ENCODE assay signal across 8 cellular contexts in genomic region chrX:36898301-36898700, GRCh38.
A peak's percentile ranks its signal among the peaks of the same experiment; 100 is the strongest.
DNase-seq lines count a peak whose midpoint lies in the region; ATAC-seq and TF ChIP-seq lines count a peak whose summit lies in the region.

No MANE protein-coding gene starts in this region.

- no peak overlapping the region for H2AFZ ChIP-seq in HCT116 (ENCODE audit: low read depth, low read length, poor library complexity, severe bottlenecking)

- no peaks in the 10 kb centered on the region for H3K9me2 ChIP-seq in HCT116 (ENCODE audit: insufficient read depth)

- H3K9me3 ChIP-seq in HCT116 (ENCODE audit: control insufficient read depth in 1 of 2, insufficient read depth in 1 of 2, low read depth in 1 of 2, low read length in 2 of 2) = no peaks in the 10 kb centered on the region
- no peaks in the 10 kb centered on the region for H3K9me3 ChIP-seq in liver (ENCODE audit: control insufficient read depth in 4 of 4, low read length in 3 of 4)
- H3K9me3 ChIP-seq in CD8-positive, alpha-beta memory T cell (ENCODE audit: low read length) = no peaks in the 10 kb centered on the region

- no peak for TF ChIP-seq POLR2A in HCT116 (IDR thresholded peaks at IDR 0.05; ENCODE audit: borderline replicate concordance, extremely low read depth, insufficient read depth, insufficient read length)

- intact Hi-C loops in HCT116 (cut with micrococcal nuclease) = no loop called here

- H3K36me3 Mint-ChIP-seq in CD8-positive, alpha-beta memory T cell = no peaks in the 10 kb centered on the region

- CTCF ChIA-PET in HCT116 (lab: Charles Lee) (no interaction called here), RWPE1 (lab: Yijun Ruan, JAX) (no interaction called here)
- CTCF ChIA-PET in CD8-positive, alpha-beta memory T cell (lab: Charles Lee) = no interaction called here

- H3K27me3 Mint-ChIP-seq in CD8-positive, alpha-beta memory T cell = peaks cover 0 to 5% of the 10 kb centered on the region in 2 donors

- TF ChIP-seq RAD21 in HCT116 (IDR thresholded peaks at IDR 0.05; ENCODE audit: low read depth) (peak; percentile 26), liver (IDR thresholded peaks at IDR 0.05) (peak; percentile 64 to 78)

- RAD21 ChIA-PET in HCT116 (lab: Charles Lee; ENCODE audit: low non-redundant PET in 1 of 2, low total read pairs in 2 of 2, uncharacterized antibody in 2 of 2, unreplicated experiment in 2 of 2) = no interaction called here

- H3K4me2 ChIP-seq in HCT116 (ENCODE audit: low read length) = no peak overlapping the region

- H3K4me1 ChIP-seq in HCT116 (ENCODE audit: control insufficient read depth in 1 of 2, insufficient read depth in 2 of 2, low read length in 2 of 2) (no peaks in the 10 kb centered on the region), liver (ENCODE audit: control insufficient read depth in 4 of 4, insufficient read depth in 4 of 4, low read length in 3 of 4) (no peaks in the 10 kb centered on the region)
- no peaks in the 10 kb centered on the region for H3K4me1 ChIP-seq in CD8-positive, alpha-beta memory T cell (ENCODE audit: insufficient read depth, low read length)

- H3K9ac ChIP-seq in HCT116 (ENCODE audit: low read length) = no peak overlapping the region
- H3K9ac ChIP-seq in liver (ENCODE audit: low read depth in 1 of 2, low read length in 2 of 2) = no peak overlapping the region

- H3K9me3 Mint-ChIP-seq in CD8-positive, alpha-beta memory T cell = peaks cover 0 to 1% (median 0%) of the 10 kb centered on the region in 5 donors

- H3K36me3 ChIP-seq in HCT116 (ENCODE audit: control insufficient read depth in 1 of 2, insufficient read depth in 2 of 2, low read length in 2 of 2) (no peaks in the 10 kb centered on the region), liver (ENCODE audit: control insufficient read depth in 4 of 4, insufficient read depth in 3 of 4, low read depth in 1 of 4, low read length in 3 of 4) (no peaks in the 10 kb centered on the region)
- no peaks in the 10 kb centered on the region for H3K36me3 ChIP-seq in CD8-positive, alpha-beta memory T cell (ENCODE audit: insufficient read depth, low read length)

- H3K4me3 ChIP-seq in HCT116 (replicated peaks in 1 of 2; ENCODE audit: low read depth in 1 of 2, low read length in 2 of 2) (no peak overlapping the region), liver (ENCODE audit: low read depth in 1 of 3, low read length in 3 of 3) (no peak overlapping the region)
- H3K4me3 ChIP-seq in CD8-positive, alpha-beta memory T cell (ENCODE audit: low read length) = no peak overlapping the region

- BruUV-seq in HCT116 (replicated peaks; lab: Mats Ljungman, UMichigan) = no TSS peak

- no peaks in the 10 kb centered on the region for H3K4me1 Mint-ChIP-seq in CD8-positive, alpha-beta memory T cell

- ATAC-seq in HCT116 (peak; percentile 72), HG02763 (IDR thresholded peaks at IDR 0.05; ENCODE audit: unreplicated experiment) (no peak)

- H3K27me3 ChIP-seq in HCT116 (ENCODE audit: insufficient read depth, low read length) (no peaks in the 10 kb centered on the region), liver (ENCODE audit: control insufficient read depth in 4 of 4, insufficient read depth in 4 of 4, low read length in 3 of 4) (no peaks in the 10 kb centered on the region)
- no peaks in the 10 kb centered on the region for H3K27me3 ChIP-seq in CD8-positive, alpha-beta memory T cell (ENCODE audit: insufficient read depth, low read length, poor library complexity, severe bottlenecking)

- H3K27ac ChIP-seq in HCT116 (ENCODE audit: low read depth, low read length) = no peak overlapping the region
- no peak overlapping the region for H3K27ac ChIP-seq in RWPE1
- no peak overlapping the region for H3K27ac ChIP-seq in liver (ENCODE audit: low read depth in 1 of 2, low read length in 2 of 2)
- no peak overlapping the region for H3K27ac ChIP-seq in CD8-positive, alpha-beta memory T cell (ENCODE audit: low read depth, low read length)

- DNase-seq in GM10266 (ENCODE audit: extremely low spot score) (no peak), HCT116 (ENCODE audit: low read depth, low spot score) (no peak), RWPE1 (ENCODE audit: low spot score) (no peak), NCI-H187 treated with DMSO at 0.1 percent for 48 hours (lab: John Stamatoyannopoulos, UW) (no peak), NCI-H2029 (lab: John Stamatoyannopoulos, UW) (no peak)
- DNase-seq in CD8-positive, alpha-beta memory T cell = no peak

- POLR2A ChIA-PET in HCT116 (lab: Charles Lee) = no interaction called here
- POLR2A ChIA-PET in RWPE1 (lab: Yijun Ruan, JAX; ENCODE audit: low non-redundant PET) = no interaction called here
- POLR2A ChIA-PET in CD8-positive, alpha-beta memory T cell (lab: Charles Lee) = no interaction called here

- H3K79me2 ChIP-seq in HCT116 (ENCODE audit: insufficient read depth, low read length) = no peaks in the 10 kb centered on the region

- no peak overlapping the region for H3K4me3 Mint-ChIP-seq in CD8-positive, alpha-beta memory T cell

- H3K27ac Mint-ChIP-seq in CD8-positive, alpha-beta memory T cell = no peak overlapping the region

- H4K20me1 ChIP-seq in HCT116 (ENCODE audit: insufficient read depth) = no peaks in the 10 kb centered on the region

- WGBS in liver = 24% methylated on average over 3 of the region's 3 CpGs

- peak; percentile 27 for TF ChIP-seq CTCF in GM10266 (IDR thresholded peaks at IDR 0.05; ENCODE audit: control insufficient read depth, insufficient read depth, low read depth, missing control alignments)
- TF ChIP-seq CTCF in HCT116 (IDR thresholded peaks at IDR 0.05 in 2 of 3, conservative IDR thresholded peaks at IDR 0.05 in 1 of 3; ENCODE audit: borderline replicate concordance in 1 of 3, insufficient read depth in 1 of 3, low read depth in 2 of 3, low read length in 2 of 3) = peak in 2 of 3 experiments; percentile 44 to 49; a peak in 4 of 6 replicates
- 0 out of 2 replicates have a peak, but pooled peaks have one; percentile 9 for TF ChIP-seq CTCF in RWPE1 (conservative IDR thresholded peaks at IDR 0.05; ENCODE audit: low read depth)
- peak; percentile 50 for TF ChIP-seq CTCF in liver (IDR thresholded peaks at IDR 0.05; ENCODE audit: low read depth, low read length, missing input control)

TF ChIP-seq in HCT116, 20 proteins besides CTCF, POLR2A, EP300 and RAD21 (continues in another document):
- TF ChIP-seq ZFX (IDR thresholded peaks at IDR 0.05) (no peak), ELF1 (IDR thresholded peaks at IDR 0.05; ENCODE audit: borderline replicate concordance, low read depth) (no peak), FOSL1 (IDR thresholded peaks at IDR 0.05; ENCODE audit: low read depth) (no peak), CBX3 (IDR thresholded peaks at IDR 0.05; ENCODE audit: low read depth) (no peak), ZNF274 (IDR thresholded peaks at IDR 0.05; ENCODE audit: low read depth, low read length) (no peak), TCF7L2 (IDR thresholded peaks at IDR 0.05; ENCODE audit: borderline replicate concordance, extremely low read depth, insufficient read depth, insufficient read length) (no peak), EZH2phosphoT487 (IDR thresholded peaks at IDR 0.05; ENCODE audit: borderline replicate concordance) (no peak), SP1 (IDR thresholded peaks at IDR 0.05; ENCODE audit: low read depth) (no peak)
- TF ChIP-seq, protein P1, sequence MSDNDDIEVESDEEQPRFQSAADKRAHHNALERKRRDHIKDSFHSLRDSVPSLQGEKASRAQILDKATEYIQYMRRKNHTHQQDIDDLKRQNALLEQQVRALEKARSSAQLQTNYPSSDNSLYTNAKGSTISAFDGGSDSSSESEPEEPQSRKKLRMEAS (IDR thresholded peaks at IDR 0.05) = no peak

TF ChIP-seq in liver, 16 proteins besides CTCF, POLR2A, EP300 and RAD21 (continues in another document):
- TF ChIP-seq, protein P1 (IDR thresholded peaks at IDR 0.05) = no peak
- no peak for TF ChIP-seq JUND (IDR thresholded peaks at IDR 0.05)
- TF ChIP-seq GABPA (IDR thresholded peaks at IDR 0.05 in 1 of 2, conservative IDR thresholded peaks at IDR 0.05 in 1 of 2) = no peak
- TF ChIP-seq, protein P2, sequence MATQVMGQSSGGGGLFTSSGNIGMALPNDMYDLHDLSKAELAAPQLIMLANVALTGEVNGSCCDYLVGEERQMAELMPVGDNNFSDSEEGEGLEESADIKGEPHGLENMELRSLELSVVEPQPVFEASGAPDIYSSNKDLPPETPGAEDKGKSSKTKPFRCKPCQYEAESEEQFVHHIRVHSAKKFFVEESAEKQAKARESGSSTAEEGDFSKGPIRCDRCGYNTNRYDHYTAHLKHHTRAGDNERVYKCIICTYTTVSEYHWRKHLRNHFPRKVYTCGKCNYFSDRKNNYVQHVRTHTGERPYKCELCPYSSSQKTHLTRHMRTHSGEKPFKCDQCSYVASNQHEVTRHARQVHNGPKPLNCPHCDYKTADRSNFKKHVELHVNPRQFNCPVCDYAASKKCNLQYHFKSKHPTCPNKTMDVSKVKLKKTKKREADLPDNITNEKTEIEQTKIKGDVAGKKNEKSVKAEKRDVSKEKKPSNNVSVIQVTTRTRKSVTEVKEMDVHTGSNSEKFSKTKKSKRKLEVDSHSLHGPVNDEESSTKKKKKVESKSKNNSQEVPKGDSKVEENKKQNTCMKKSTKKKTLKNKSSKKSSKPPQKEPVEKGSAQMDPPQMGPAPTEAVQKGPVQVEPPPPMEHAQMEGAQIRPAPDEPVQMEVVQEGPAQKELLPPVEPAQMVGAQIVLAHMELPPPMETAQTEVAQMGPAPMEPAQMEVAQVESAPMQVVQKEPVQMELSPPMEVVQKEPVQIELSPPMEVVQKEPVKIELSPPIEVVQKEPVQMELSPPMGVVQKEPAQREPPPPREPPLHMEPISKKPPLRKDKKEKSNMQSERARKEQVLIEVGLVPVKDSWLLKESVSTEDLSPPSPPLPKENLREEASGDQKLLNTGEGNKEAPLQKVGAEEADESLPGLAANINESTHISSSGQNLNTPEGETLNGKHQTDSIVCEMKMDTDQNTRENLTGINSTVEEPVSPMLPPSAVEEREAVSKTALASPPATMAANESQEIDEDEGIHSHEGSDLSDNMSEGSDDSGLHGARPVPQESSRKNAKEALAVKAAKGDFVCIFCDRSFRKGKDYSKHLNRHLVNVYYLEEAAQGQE (IDR thresholded peaks at IDR 0.05) = no peak
- TF ChIP-seq FOXA2 (IDR thresholded peaks at IDR 0.05) = no peak
- no peak for TF ChIP-seq TAF1 (conservative IDR thresholded peaks at IDR 0.05)
- no peak for TF ChIP-seq NR2F2 (IDR thresholded peaks at IDR 0.05)
- no peak for TF ChIP-seq HNF4A (conservative IDR thresholded peaks at IDR 0.05)
- TF ChIP-seq HNF4G (IDR thresholded peaks at IDR 0.05) = no peak
- TF ChIP-seq YY1 (IDR thresholded peaks at IDR 0.05) = no peak
- no peak for TF ChIP-seq FOXA1 (IDR thresholded peaks at IDR 0.05)
- TF ChIP-seq RXRA (IDR thresholded peaks at IDR 0.05) = no peak
- TF ChIP-seq EGR1 (IDR thresholded peaks at IDR 0.05; ENCODE audit: low read depth in 2 of 2) = no peak
